18 cellular contexts compared by ENCODE assay signal in genomic region chr3:52817860-52818259, GRCh38. TPM values are rescaled to one million over a fixed set of nuclear protein-coding genes. Genes with fewer than 3 reads are reported as not detected.
DNase-seq lines count a peak whose midpoint lies in the region; ATAC-seq and TF ChIP-seq lines count a peak whose summit lies in the region.
"Had no signal": no experiment of that assay in that cellular context is flagged by ENCODE, and none has a peak within 500 bp of the region (broad histone marks: within the 10 kb centered on the region; RNA-seq: fewer than 3 reads in every experiment).

No MANE protein-coding gene starts in this region.

- H3K4me1 ChIP-seq in BLaER1 (peaks cover 74% of the 10 kb centered on the region), right lobe of liver (peaks cover 0 to 52% (median 12%) of the 10 kb centered on the region in 4 donors)
- H3K4me1 ChIP-seq: Caco-2, HAP-1 had no signal

- peak overlapping the region; percentile 58 to 67 for H3K27ac Mint-ChIP-seq in effector memory CD8-positive, alpha-beta T cell
- peak overlapping the region; percentile 40 for H3K27ac Mint-ChIP-seq in stimulated activated effector memory CD8-positive, alpha-beta T cell treated with anti-CD3 and anti-CD28 coated beads, Interleukin-12 subunit alpha, Interleukin-12 subunit beta, amount 100 ng/mL, for 72 hours
- H3K27ac Mint-ChIP-seq: B cell; CD4-positive, alpha-beta T cell had no signal

- H3K4me3 ChIP-seq in BLaER1 (no peak overlapping the region), right lobe of liver (no peak overlapping the region), lower leg skin (ENCODE audit: low read depth, poor library complexity, severe bottlenecking) (no peak overlapping the region), coronary artery (no peak overlapping the region)
- H3K4me3 ChIP-seq: GM23248, HAP-1 had no signal

- H3K4me3 Mint-ChIP-seq in effector memory CD8-positive, alpha-beta T cell, result no peak overlapping the region
- H3K4me3 Mint-ChIP-seq in stimulated activated effector memory CD8-positive, alpha-beta T cell treated with anti-CD3 and anti-CD28 coated beads, Interleukin-12 subunit alpha, Interleukin-12 subunit beta, amount 100 ng/mL, for 72 hours, result no peak overlapping the region
- H3K4me3 Mint-ChIP-seq: B cell; CD4-positive, alpha-beta T cell had no signal

- H3K36me3 Mint-ChIP-seq in effector memory CD8-positive, alpha-beta T cell (ENCODE audit: insufficient read depth), result no peaks in the 10 kb centered on the region
- no peaks in the 10 kb centered on the region for H3K36me3 Mint-ChIP-seq in stimulated activated effector memory CD8-positive, alpha-beta T cell treated with anti-CD3 and anti-CD28 coated beads, Interleukin-12 subunit alpha, Interleukin-12 subunit beta, amount 100 ng/mL, for 72 hours

- H3K27ac ChIP-seq in BLaER1 (peak overlapping the region; percentile 75), right lobe of liver (no peak overlapping the region), coronary artery (no peak overlapping the region)
- H3K27ac ChIP-seq: C4-2B, GM23248, HL-60 had no signal

- H3K9me3 ChIP-seq in BLaER1 (no peaks in the 10 kb centered on the region), right lobe of liver (no peaks in the 10 kb centered on the region)
- H3K9me3 ChIP-seq: Caco-2, HAP-1 had no signal

- peak; percentile 18 for TF ChIP-seq POLR2A in right lobe of liver (IDR thresholded peaks at IDR 0.05)
- TF ChIP-seq POLR2A in lower leg skin (IDR thresholded peaks at IDR 0.05), result no peak

- TF ChIP-seq CTCF in right lobe of liver (IDR thresholded peaks at IDR 0.05) (no peak), lower leg skin (IDR thresholded peaks at IDR 0.05) (no peak), coronary artery (IDR thresholded peaks at IDR 0.05) (no peak)

- peak overlapping the region; percentile 46; the same call in 1 of the 2 replicates for H3K9ac ChIP-seq in BLaER1
- H3K9ac ChIP-seq: GM23248 had no signal

- ATAC-seq in effector memory CD8-positive, alpha-beta T cell (replicated peaks), result no peak
- ATAC-seq in right lobe of liver, result peak; percentile 0 to 3 (median 1)
- no peak for ATAC-seq in stimulated activated effector memory CD8-positive, alpha-beta T cell treated with anti-CD3 and anti-CD28 coated beads, Interleukin-12 subunit alpha, Interleukin-12 subunit beta, amount 100 ng/mL, for 72 hours

- no peaks in the 10 kb centered on the region for H3K4me1 Mint-ChIP-seq in effector memory CD8-positive, alpha-beta T cell (ENCODE audit: low read depth in 2 of 2)
- no peaks in the 10 kb centered on the region for H3K4me1 Mint-ChIP-seq in stimulated activated effector memory CD8-positive, alpha-beta T cell treated with anti-CD3 and anti-CD28 coated beads, Interleukin-12 subunit alpha, Interleukin-12 subunit beta, amount 100 ng/mL, for 72 hours
- H3K4me1 Mint-ChIP-seq: B cell had no signal

- no peaks in the 10 kb centered on the region for H3K9me3 Mint-ChIP-seq in effector memory CD8-positive, alpha-beta T cell
- H3K9me3 Mint-ChIP-seq in stimulated activated effector memory CD8-positive, alpha-beta T cell treated with anti-CD3 and anti-CD28 coated beads, Interleukin-12 subunit alpha, Interleukin-12 subunit beta, amount 100 ng/mL, for 72 hours, result no peaks in the 10 kb centered on the region
- H3K9me3 Mint-ChIP-seq: CD4-positive, alpha-beta T cell had no signal

- no peaks in the 10 kb centered on the region for H3K27me3 Mint-ChIP-seq in effector memory CD8-positive, alpha-beta T cell
- H3K27me3 Mint-ChIP-seq: B cell; CD4-positive, alpha-beta T cell had no signal

- H3K36me3 ChIP-seq in BLaER1, result no peaks in the 10 kb centered on the region
- peaks cover 0 to 83% (median 42%) of the 10 kb centered on the region in 4 donors for H3K36me3 ChIP-seq in right lobe of liver
- H3K36me3 ChIP-seq: HAP-1 had no signal

- intact Hi-C loops in right lobe of liver (cut with DNase I) (no loop called here), lower leg skin (cut with DNase I; ENCODE audit: low total_unique reads) (no loop called here)

- no peaks in the 10 kb centered on the region for H4K20me1 ChIP-seq in BLaER1

- no peak for DNase-seq in effector memory CD8-positive, alpha-beta T cell
- DNase-seq in right lobe of liver (no peak), lower leg skin (ENCODE audit: low spot score in 2 of 2) (no peak), coronary artery (ENCODE audit: low spot score) (no peak)
- DNase-seq in stimulated activated effector memory CD8-positive, alpha-beta T cell treated with anti-CD3 and anti-CD28 coated beads, Interleukin-12 subunit alpha, Interleukin-12 subunit beta, amount 100 ng/mL, for 72 hours (ENCODE audit: low spot score in 2 of 2), result no peak
- no peak for DNase-seq in stimulated activated CD4-positive, alpha-beta T cell treated with anti-CD3 and anti-CD28 coated beads, Interleukin-15, amount 100 ng/mL, for 24 hours
- DNase-seq: Caco-2; CD4-positive, alpha-beta T cell; GM23248; IMR-90 had no signal

- H3K4me2 ChIP-seq in BLaER1, result peak overlapping the region; percentile 57

- 48% methylated on average over 2 of the region's 7 CpGs for WGBS in right lobe of liver (ENCODE audit: insufficient coverage, low coverage, low lambda C conversion rate, missing lambda C conversion rate)
- 94 to 97% methylated on average over 5 to 7 of the region's 7 CpGs for WGBS in lower leg skin, 2 donors

- no peaks in the 10 kb centered on the region for H3K27me3 ChIP-seq in BLaER1
- H3K27me3 ChIP-seq in right lobe of liver, result no peaks in the 10 kb centered on the region

RNA-seq across cellular contexts. Expression of gene ITIH4, which starts 12.6 kb away (rescaled TPM):
- total RNA-seq in right lobe of liver, result 1,000 to 10,000 TPM; 1,573 to 4,137 (median 3,531) TPM
- 1 to 10 TPM in 3 of 4 donors, under 1 TPM in 1; 0.38 to 3.6 (median 2.5) TPM for total RNA-seq in lower leg skin
- total RNA-seq: HT1080 had no signal

RNA-seq across cellular contexts. Expression of gene MUSTN1, which starts 17.0 kb away (rescaled TPM):
- total RNA-seq in right lobe of liver, result 1 to 10 TPM in 3 of 6 experiments, under 1 TPM in 1, not detected in 2; 0.59 to 9.9 (median 5.7) TPM
- 10 to 100 TPM in 1 of 4 donors, 1 to 10 TPM in 3; 5.5 to 13.1 (median 7.9) TPM for total RNA-seq in lower leg skin
- total RNA-seq: GM23248, H4, HT1080, IMR-90 had no signal

RNA-seq across cellular contexts. Expression of gene ITIH3, which starts 23.3 kb away (rescaled TPM):
- total RNA-seq in right lobe of liver (1,000 to 10,000 TPM in 3 of 6 experiments, 100 to 1,000 TPM in 3; 742 to 1,822 (median 982) TPM), lower leg skin (10 to 100 TPM in 1 of 4 donors, 1 to 10 TPM in 1, under 1 TPM in 2; 0.17 to 19.3 (median 0.97) TPM)
- total RNA-seq: B cell; CD4-positive, alpha-beta T cell; GM23248; H4 had no signal

RNA-seq across cellular contexts. Expression of gene ITIH1, which starts 40.5 kb away (rescaled TPM):
- 1,000 to 10,000 TPM in 4 of 6 experiments, 100 to 1,000 TPM in 2; 376 to 1,846 (median 1,201) TPM for total RNA-seq in right lobe of liver
- total RNA-seq in lower leg skin, result under 1 TPM in 1 of 4 donors, not detected in 3; 0.39 TPM
- total RNA-seq: A172; B cell; Caco-2; CD4-positive, alpha-beta T cell; GM23248; H4; HT1080; IMR-90 had no signal

RNA-seq across cellular contexts. Expression of gene NEK4, which starts 47.1 kb away (rescaled TPM):
- total RNA-seq in right lobe of liver (10 to 100 TPM in 5 of 6 experiments, 1 to 10 TPM in 1; 7.3 to 18.9 (median 14.8) TPM), lower leg skin (10 to 100 TPM in 2 of 4 donors, 1 to 10 TPM in 2; 9.2 to 15.9 (median 12.7) TPM)

Comparison
In these comparisons a context has a peak if more than half of its experiments do, and no peak if none do; other contexts are left out.
1. ATAC-seq: peak in right lobe of liver (4 of 4); none in effector memory CD8-positive, alpha-beta T cell (single experiment) and stimulated activated effector memory CD8-positive, alpha-beta T cell treated with anti-CD3 and anti-CD28 coated beads, Interleukin-12 subunit alpha, Interleukin-12 subunit beta, amount 100 ng/mL, for 72 hours (single experiment).
2. RNA of gene ITIH4, which starts 12.6 kb away (total RNA-seq): 1,573 to 4,137 TPM in right lobe of liver; 0.38 to 3.6 TPM in lower leg skin; every median in the first group is over 100 times any median in the second.
3. RNA of gene ITIH3, which starts 23.3 kb away (total RNA-seq): 742 to 1,822 TPM in right lobe of liver; 0.17 to 19.3 TPM in lower leg skin; every median in the first group is over 10 times any median in the second.